Comparison of ENCODE assay signal across 7 cellular contexts in genomic region chr5:142783601-142784291, GRCh38. TPM values are rescaled to one million over a fixed set of nuclear protein-coding genes. Genes with fewer than 3 reads are reported as not detected.
A peak's percentile ranks its signal among the peaks of the same experiment; 100 is the strongest.
DNase-seq lines count a peak whose midpoint lies in the region; ATAC-seq and FAIRE-seq lines count a peak whose summit lies in the region.

No MANE protein-coding gene starts in this region.

- H3K9ac ChIP-seq in iPS-15b (ENCODE audit: low read depth, low read length): peak overlapping the region; percentile 54

- peak; percentile 34 for DNase-seq in activated T-helper 9 cell treated with anti-CD3 and anti-CD28 coated beads, Interleukin-2, amount 50 U/mL, for 16 hours (ENCODE audit: low read depth)
- peak; percentile 12 to 15 for DNase-seq in stimulated activated CD4-positive, alpha-beta T cell treated with anti-CD3 and anti-CD28 coated beads, Interleukin-4, amount 100 ng/mL, for 4 hours
- no peak for DNase-seq in small intestine
- no peak for DNase-seq in DMS79 (lab: John Stamatoyannopoulos, UW)

- H3K9me3 ChIP-seq in iPS-15b (ENCODE audit: control insufficient read depth, insufficient read depth, low read length) (no peaks in the 10 kb centered on the region), small intestine (ENCODE audit: control insufficient read depth, low read depth) (no peaks in the 10 kb centered on the region)

- peak; percentile 81 for ATAC-seq in GM19351 (IDR thresholded peaks at IDR 0.05; ENCODE audit: unreplicated experiment)
- ATAC-seq in HG03095 (IDR thresholded peaks at IDR 0.05; ENCODE audit: unreplicated experiment): peak; percentile 58

- H3K4me1 ChIP-seq in iPS-15b (ENCODE audit: control insufficient read depth, insufficient read depth, low read length): peaks cover 22% of the 10 kb centered on the region
- H3K4me1 ChIP-seq in small intestine (ENCODE audit: control insufficient read depth in 2 of 2, insufficient read depth in 1 of 2, low read depth in 1 of 2, low read length in 1 of 2): peaks cover under 1 to 11% of the 10 kb centered on the region in 2 donors

- peak overlapping the region in 1 of 2 donors; percentile 29 for H3K27ac ChIP-seq in small intestine (ENCODE audit: low read depth in 1 of 2, low read length in 1 of 2)

- FAIRE-seq in small intestine (lab: Jason Lieb, UNC): no peak

- H3K27me3 ChIP-seq in iPS-15b (ENCODE audit: control insufficient read depth, insufficient read depth, low read length) (no peaks in the 10 kb centered on the region), small intestine (ENCODE audit: control insufficient read depth in 2 of 2, insufficient read depth in 2 of 2, low read length in 2 of 2) (no peaks in the 10 kb centered on the region)

- 59 to 70% (median 60%) methylated on average over 9 of the region's 9 CpGs for WGBS in small intestine, 3 donors

- H3K4me3 ChIP-seq in iPS-15b (ENCODE audit: low read depth, low read length) (no peak overlapping the region), small intestine (ENCODE audit: low read depth in 1 of 2, low read length in 2 of 2) (no peak overlapping the region)

- H3K36me3 ChIP-seq in iPS-15b (ENCODE audit: control insufficient read depth, insufficient read depth, low read length) (no peaks in the 10 kb centered on the region), small intestine (ENCODE audit: control insufficient read depth in 2 of 2, insufficient read depth in 2 of 2, low read length in 2 of 2) (no peaks in the 10 kb centered on the region)

RNA-seq across cellular contexts. Expression of gene ARHGAP26, which starts 13.6 kb away (rescaled TPM):
- 10 to 100 TPM in 2 of 3 donors, 1 to 10 TPM in 1; 7.6 to 12.3 (median 10.7) TPM for polyA plus RNA-seq in small intestine

Comparison
In these comparisons a context has a peak if more than half of its experiments do, and no peak if none do; other contexts are left out.
1. DNase-seq: peak in activated T-helper 9 cell treated with anti-CD3 and anti-CD28 coated beads, Interleukin-2, amount 50 U/mL, for 16 hours (single experiment) and stimulated activated CD4-positive, alpha-beta T cell treated with anti-CD3 and anti-CD28 coated beads, Interleukin-4, amount 100 ng/mL, for 4 hours (2 of 2); none in small intestine (single experiment) and DMS79 (single experiment).